2 cellular contexts compared by ENCODE assay signal in genomic region chr5:25445381-25446060, GRCh38.
A peak's percentile ranks its signal among the peaks of the same experiment; 100 is the strongest.
TF ChIP-seq lines count a peak whose summit lies in the region.

No MANE protein-coding gene starts in this region.

TF ChIP-seq in GM23338, 12 proteins besides CTCF, POLR2A, EP300 and RAD21:
- TF ChIP-seq ETS1 (IDR thresholded peaks at IDR 0.05) (peak; percentile 58; the same call in 1 of the 2 replicates), POLR2AphosphoS5 (IDR thresholded peaks at IDR 0.05; ENCODE audit: low read depth) (peak; percentile 82), ZNF114 (CRISPR knock-in tag; IDR thresholded peaks at IDR 0.05) (peak; percentile 89; the same call in 1 of the 2 replicates), NANOG (IDR thresholded peaks at IDR 0.05; ENCODE audit: borderline replicate concordance) (peak; percentile 69; the same call in 1 of the 2 replicates)

TF ChIP-seq in WTC11, 78 proteins besides CTCF, POLR2A, EP300 and RAD21 (continued from another document):
- TF ChIP-seq ZNF425 (CRISPR knock-in tag; conservative IDR thresholded peaks at IDR 0.05): peak; percentile 95
- 0 out of 2 replicates have a peak, but pooled peaks have one; percentile 41 for TF ChIP-seq TEAD1 (CRISPR knock-in tag; IDR thresholded peaks at IDR 0.05)
- 0 out of 2 replicates have a peak, but pooled peaks have one; percentile 40 for TF ChIP-seq ETV6 (CRISPR knock-in tag; IDR thresholded peaks at IDR 0.05)
- peak; percentile 96 for TF ChIP-seq ZNF532 (CRISPR knock-in tag; IDR thresholded peaks at IDR 0.05; ENCODE audit: borderline replicate concordance)
- 0 out of 2 replicates have a peak, but pooled peaks have one; percentile 18 for TF ChIP-seq USF2 (CRISPR knock-in tag; IDR thresholded peaks at IDR 0.05)
- peak; percentile 94; the same call in 1 of the 2 replicates for TF ChIP-seq AFF4 (CRISPR knock-in tag; IDR thresholded peaks at IDR 0.05; ENCODE audit: borderline replicate concordance)
- TF ChIP-seq EMX1 (CRISPR knock-in tag; IDR thresholded peaks at IDR 0.05): peak; percentile 95; the same call in 1 of the 2 replicates
- 0 out of 2 replicates have a peak, but pooled peaks have one; percentile 10 for TF ChIP-seq USF1 (CRISPR knock-in tag; IDR thresholded peaks at IDR 0.05)
- TF ChIP-seq PRRX2 (CRISPR knock-in tag; IDR thresholded peaks at IDR 0.05): peak; percentile 93
- TF ChIP-seq AR (CRISPR knock-in tag; IDR thresholded peaks at IDR 0.05): peak; percentile 96
- peak; percentile 73; the same call in 1 of the 2 replicates for TF ChIP-seq ZMAT4 (CRISPR knock-in tag; IDR thresholded peaks at IDR 0.05)
